30 cellular contexts compared by ENCODE assay signal in the genomic region with DNA sequence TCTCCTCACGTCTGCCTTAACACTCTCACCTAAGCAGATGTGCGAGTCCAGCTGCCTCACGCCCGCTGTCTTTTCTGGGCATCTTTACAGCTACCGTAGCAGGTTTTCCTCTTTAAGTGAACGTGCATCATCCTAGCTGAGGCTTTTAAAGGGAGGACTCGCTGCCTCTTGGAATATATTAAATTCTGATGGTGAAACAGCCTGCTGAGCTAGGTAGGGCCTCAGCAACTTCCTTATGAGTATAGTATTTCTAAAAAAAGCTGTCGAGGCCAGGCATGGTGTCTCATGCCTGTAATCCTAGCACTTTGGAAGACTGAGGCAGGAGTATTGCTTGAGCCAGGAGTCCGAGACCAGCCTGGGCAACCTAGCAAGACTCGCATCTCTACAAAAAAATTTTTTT. TPM values are rescaled to one million over a fixed set of nuclear protein-coding genes. Genes with fewer than 3 reads are reported as not detected.
DNase-seq lines count a peak whose midpoint lies in the region; ATAC-seq, FAIRE-seq and TF ChIP-seq lines count a peak whose summit lies in the region.
"Had no signal": no experiment of that assay in that cellular context is flagged by ENCODE, and none has a peak within 500 bp of the region (broad histone marks: within the 10 kb centered on the region; RNA-seq: fewer than 3 reads in every experiment).

No MANE protein-coding gene starts in this region.

- peaks cover 61 to 78% of the 10 kb centered on the region in 2 donors for H3K4me1 Mint-ChIP-seq in natural killer cell treated with Interleukin-12 subunit alpha and Interleukin-12 subunit beta and Interleukin-15 and Interleukin-18, amount 100 ng/mL, for 72 hours (ENCODE audit: low read depth in 2 of 2)
- peaks cover 65 to 84% of the 10 kb centered on the region in 2 donors for H3K4me1 Mint-ChIP-seq in natural killer cell

- no peak for ATAC-seq in natural killer cell treated with Interleukin-12 subunit alpha and Interleukin-12 subunit beta and Interleukin-15 and Interleukin-18, amount 100 ng/mL, for 72 hours
- ATAC-seq in natural killer cell: no peak
- ATAC-seq: effector memory CD8-positive, alpha-beta T cell; left lobe of liver; Right ventricle myocardium inferior; sciatic nerve; stimulated activated naive CD8-positive, alpha-beta T cell treated with anti-CD3 and anti-CD28 coated beads, Interleukin-15, amount 100 ng/mL, for 72 hours had no signal

- H3K27ac Mint-ChIP-seq in natural killer cell treated with Interleukin-12 subunit alpha and Interleukin-12 subunit beta and Interleukin-15 and Interleukin-18, amount 100 ng/mL, for 72 hours: peak overlapping the region in 1 of 2 donors; percentile 98
- H3K27ac Mint-ChIP-seq in natural killer cell: peak overlapping the region in 1 of 2 donors; percentile 92
- H3K27ac Mint-ChIP-seq: activated B cell treated with CpG ODN at 0.5 μM for 24 hours; activated T-cell treated with anti-CD3 and anti-CD28 coated beads, Interleukin-2, amount 50 U/mL, for 24 hours; B cell; effector memory CD8-positive, alpha-beta T cell had no signal

- no peaks in the 10 kb centered on the region for H3K27me3 Mint-ChIP-seq in natural killer cell treated with Interleukin-12 subunit alpha and Interleukin-12 subunit beta and Interleukin-15 and Interleukin-18, amount 100 ng/mL, for 72 hours
- no peaks in the 10 kb centered on the region for H3K27me3 Mint-ChIP-seq in natural killer cell (ENCODE audit: low read depth in 2 of 2)
- H3K27me3 Mint-ChIP-seq: activated B cell treated with CpG ODN at 0.5 μM for 24 hours; activated CD4-positive, alpha-beta T cell treated with anti-CD3 and anti-CD28 coated beads, Interleukin-2, amount 10 ng/mL, durations not matched to agents 7 days and 5 days; activated T-cell treated with anti-CD3 and anti-CD28 coated beads, Interleukin-2, amount 50 U/mL, for 24 hours; B cell; effector memory CD8-positive, alpha-beta T cell; stimulated activated naive CD8-positive, alpha-beta T cell treated with anti-CD3 and anti-CD28 coated beads, Interleukin-15, amount 100 ng/mL, for 72 hours had no signal

- DNase-seq in natural killer cell treated with Interleukin-12 subunit alpha and Interleukin-12 subunit beta and Interleukin-15 and Interleukin-18, amount 100 ng/mL, for 72 hours (ENCODE audit: low spot score): no peak
- DNase-seq in natural killer cell (no peak), NB4 (ENCODE audit: low read depth) (peak; percentile 74), bronchial epithelial cell (ENCODE audit: low read depth) (no peak), ecto neural progenitor cell (ENCODE audit: low spot score) (no peak), H54 (ENCODE audit: insufficient read length, low spot score) (no peak)
- no peak for DNase-seq in stimulated activated CD4-positive, alpha-beta T cell treated with anti-CD3 and anti-CD28 coated beads, Interleukin-12 subunit alpha, Interleukin-12 subunit beta, amount 100 ng/mL, for 4 hours
- DNase-seq: activated B cell treated with CpG ODN at 0.5 μM for 24 hours; activated CD4-positive, alpha-beta T cell treated with anti-CD3 and anti-CD28 coated beads, Interleukin-2, amount 10 ng/mL, durations not matched to agents 7 days and 5 days; activated gamma-delta T cell treated with Interleukin-2 at 50 U/mL for 16 hours; activated T-cell treated with anti-CD3 and anti-CD28 coated beads, Interleukin-2, amount 50 U/mL, for 24 hours; DMS153; effector memory CD8-positive, alpha-beta T cell; erythroblast; mesendoderm; NCI-H1417; NCI-H2029; NCI-H510A treated with DMSO at 0.1 percent for 48 hours; PC-9; stimulated activated CD4-positive, alpha-beta T cell treated with anti-CD3 and anti-CD28 coated beads, Interleukin-2, amount 100 ng/mL, for 48 hours; stimulated activated naive CD8-positive, alpha-beta T cell treated with anti-CD3 and anti-CD28 coated beads, Interleukin-15, amount 100 ng/mL, for 72 hours; T-helper 9 cell had no signal

- no peak for TF ChIP-seq POLR2A in NB4 (IDR thresholded peaks at IDR 0.05; ENCODE audit: extremely low read depth, insufficient read length)
- TF ChIP-seq POLR2A in H54 (IDR thresholded peaks at IDR 0.05; ENCODE audit: low read depth, low read length): no peak

- no peaks in the 10 kb centered on the region for H3K36me3 Mint-ChIP-seq in natural killer cell treated with Interleukin-12 subunit alpha and Interleukin-12 subunit beta and Interleukin-15 and Interleukin-18, amount 100 ng/mL, for 72 hours
- H3K36me3 Mint-ChIP-seq in natural killer cell: no peaks in the 10 kb centered on the region

- H3K27me3 ChIP-seq in bronchial epithelial cell (ENCODE audit: control insufficient read depth, insufficient read depth, low read length): no peaks in the 10 kb centered on the region

- H3K4me3 ChIP-seq in NB4 (ENCODE audit: low read depth, low read length): no peak overlapping the region
- H3K4me3 ChIP-seq in bronchial epithelial cell (ENCODE audit: low read depth, low read length): no peak overlapping the region
- H3K4me3 ChIP-seq: coronary artery, PC-9, thoracic aorta had no signal

- intact Hi-C loops in natural killer cell (cut with micrococcal nuclease): no loop called here

- TF ChIP-seq CTCF in natural killer cell (IDR thresholded peaks at IDR 0.05) (no peak), NB4 (IDR thresholded peaks at IDR 0.05; ENCODE audit: low read depth, low read length) (no peak), bronchial epithelial cell (IDR thresholded peaks at IDR 0.05; ENCODE audit: insufficient read depth, low read length, severe bottlenecking) (no peak)

- peak overlapping the region; percentile 32 for H3K4me3 Mint-ChIP-seq in natural killer cell treated with Interleukin-12 subunit alpha and Interleukin-12 subunit beta and Interleukin-15 and Interleukin-18, amount 100 ng/mL, for 72 hours
- H3K4me3 Mint-ChIP-seq in natural killer cell: no peak overlapping the region
- H3K4me3 Mint-ChIP-seq: activated B cell treated with CpG ODN at 0.5 μM for 24 hours; activated CD4-positive, alpha-beta T cell treated with anti-CD3 and anti-CD28 coated beads, Interleukin-2, amount 10 ng/mL, durations not matched to agents 7 days and 5 days; activated T-cell treated with anti-CD3 and anti-CD28 coated beads, Interleukin-2, amount 50 U/mL, for 24 hours; B cell; effector memory CD8-positive, alpha-beta T cell; stimulated activated naive CD8-positive, alpha-beta T cell treated with anti-CD3 and anti-CD28 coated beads, Interleukin-15, amount 100 ng/mL, for 72 hours had no signal

- H3K9me3 Mint-ChIP-seq in natural killer cell treated with Interleukin-12 subunit alpha and Interleukin-12 subunit beta and Interleukin-15 and Interleukin-18, amount 100 ng/mL, for 72 hours: no peaks in the 10 kb centered on the region
- H3K9me3 Mint-ChIP-seq in natural killer cell: no peaks in the 10 kb centered on the region
- H3K9me3 Mint-ChIP-seq: activated B cell treated with CpG ODN at 0.5 μM for 24 hours; activated CD4-positive, alpha-beta T cell treated with anti-CD3 and anti-CD28 coated beads, Interleukin-2, amount 10 ng/mL, durations not matched to agents 7 days and 5 days; activated T-cell treated with anti-CD3 and anti-CD28 coated beads, Interleukin-2, amount 50 U/mL, for 24 hours; effector memory CD8-positive, alpha-beta T cell; stimulated activated naive CD8-positive, alpha-beta T cell treated with anti-CD3 and anti-CD28 coated beads, Interleukin-15, amount 100 ng/mL, for 72 hours had no signal

- peak; percentile 7 for FAIRE-seq in bronchial epithelial cell (lab: Jason Lieb, UNC)
- FAIRE-seq in H54 (lab: Jason Lieb, UNC): no peak
- FAIRE-seq: astrocyte had no signal

- H3K36me3 ChIP-seq in bronchial epithelial cell (ENCODE audit: control insufficient read depth, insufficient read depth, low read length): no peaks in the 10 kb centered on the region
- H3K36me3 ChIP-seq: thoracic aorta had no signal

RNA-seq across cellular contexts. Expression of gene TESC, which starts 32.2 kb away (rescaled TPM):
- 10 to 100 TPM; 80.5 to 96.9 TPM for total RNA-seq in natural killer cell treated with Interleukin-12 subunit alpha and Interleukin-12 subunit beta and Interleukin-15 and Interleukin-18, amount 100 ng/mL, for 72 hours
- 10 to 100 TPM; 21.7 to 30.8 (median 26.2) TPM for total RNA-seq in natural killer cell
- total RNA-seq in bronchial epithelial cell: not detected in 2 replicates
- total RNA-seq: MCF 10A, PC-9 had no signal

Comparison
In these comparisons a context has a peak if more than half of its experiments do, and no peak if none do; other contexts are left out.
1. RNA of gene TESC, which starts 32.2 kb away (total RNA-seq): 80.5 to 96.9 TPM in natural killer cell treated with Interleukin-12 subunit alpha and Interleukin-12 subunit beta and Interleukin-15 and Interleukin-18, amount 100 ng/mL, for 72 hours and 21.7 to 30.8 TPM in natural killer cell; not detected in bronchial epithelial cell; every median in the first group is over 10 times any median in the second.